ENCODE assay signal across 23 cellular contexts in the genomic region with DNA sequence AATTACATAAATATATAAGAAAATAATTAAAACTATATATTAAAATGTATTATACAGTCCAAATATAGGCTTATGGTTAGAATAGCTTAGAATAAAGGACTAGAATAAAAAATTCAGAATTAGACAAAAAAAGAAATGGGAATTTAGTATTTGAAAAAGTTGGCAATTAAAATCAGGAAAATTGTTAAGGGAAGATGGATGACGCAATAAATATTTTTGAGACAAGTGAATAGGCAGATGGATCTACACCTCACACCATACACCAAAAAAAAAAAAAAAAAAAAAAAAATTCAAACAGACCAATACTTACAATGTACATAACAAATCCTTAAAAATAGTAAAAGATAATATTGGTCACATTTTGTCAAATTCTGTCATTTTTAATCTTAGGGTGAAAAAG.
"Had no signal": no experiment of that assay in that cellular context is flagged by ENCODE, and none has a peak within 500 bp of the region (broad histone marks: within the 10 kb centered on the region; RNA-seq: fewer than 3 reads in every experiment).

No MANE protein-coding gene starts in this region.

- H3K4me2 ChIP-seq: KMS-11, SK-N-SH had no signal

- DNase-seq: Kasumi-1, MM.1S, NCI-H1092 treated with DMSO at 0.1 percent for 48 hours, NCI-H1436 treated with DMSO at 0.1 percent for 48 hours, NCI-H1694, NCI-H1930, NCI-H2081, NCI-H2107, NCI-H226, NCI-H446, NCI-H510A, NCI-H524 treated with DMSO at 0.1 percent for 48 hours, NCI-H69, NCI-H774, PC-3, SHP77, SK-N-SH, SW 1271 had no signal

- H3K27ac ChIP-seq: HL-60, KMS-11, RWPE1 had no signal

- H3K9ac ChIP-seq: KMS-11, SK-N-SH had no signal

- FAIRE-seq: HTR-8/SVneo had no signal

- ATAC-seq: Panc1, PC-3 had no signal

- H3K9me3 ChIP-seq: SK-N-SH had no signal
